27 cellular contexts compared by ENCODE assay signal in genomic region chr12:3540387-3541320, GRCh38. TPM values are rescaled to one million over a fixed set of nuclear protein-coding genes. Genes with fewer than 3 reads are reported as not detected.
"Had no signal": no experiment of that assay in that cellular context is flagged by ENCODE, and none has a peak within 500 bp of the region (broad histone marks: within the 10 kb centered on the region; RNA-seq: fewer than 3 reads in every experiment).

No MANE protein-coding gene starts in this region.

- H3K36me3 ChIP-seq: MG63, SJSA1 had no signal

- H3K36me3 Mint-ChIP-seq: activated naive CD4-positive, alpha-beta T cell treated with anti-CD3 and anti-CD28 coated beads, Interleukin-2, amount 10 ng/mL, durations not matched to agents 7 days and 5 days; activated naive CD8-positive, alpha-beta T cell treated with anti-CD3 and anti-CD28 coated beads for 36 hours; IgD-negative memory B cell; WTC11 had no signal

- H3K4me1 Mint-ChIP-seq: activated CD4-positive, alpha-beta T cell treated with anti-CD3 and anti-CD28 coated beads, Interleukin-2, amount 10 ng/mL, durations not matched to agents 24 days and 14 days; activated naive CD4-positive, alpha-beta T cell treated with anti-CD3 and anti-CD28 coated beads, Interleukin-2, amount 10 ng/mL, durations not matched to agents 7 days and 5 days; activated naive CD8-positive, alpha-beta T cell treated with anti-CD3 and anti-CD28 coated beads for 36 hours; IgD-negative memory B cell; T-helper 17 cell had no signal

- H3K4me3 Mint-ChIP-seq: activated CD4-positive, alpha-beta T cell treated with anti-CD3 and anti-CD28 coated beads, Interleukin-2, amount 10 ng/mL, durations not matched to agents 24 days and 14 days; activated naive CD4-positive, alpha-beta T cell treated with anti-CD3 and anti-CD28 coated beads, Interleukin-2, amount 10 ng/mL, durations not matched to agents 7 days and 5 days; activated naive CD8-positive, alpha-beta T cell treated with anti-CD3 and anti-CD28 coated beads for 36 hours; IgD-negative memory B cell; T-helper 17 cell; WTC11 had no signal

- H3K9me3 ChIP-seq: MG63, SJSA1 had no signal

- H3K4me1 ChIP-seq: SJSA1 had no signal

- H3K27ac Mint-ChIP-seq: activated CD4-positive, alpha-beta T cell treated with anti-CD3 and anti-CD28 coated beads, Interleukin-2, amount 10 ng/mL, durations not matched to agents 24 days and 14 days; activated naive CD4-positive, alpha-beta T cell treated with anti-CD3 and anti-CD28 coated beads, Interleukin-2, amount 10 ng/mL, durations not matched to agents 7 days and 5 days; activated naive CD8-positive, alpha-beta T cell treated with anti-CD3 and anti-CD28 coated beads for 36 hours; activated T-helper 2 cell treated with anti-CD3 and anti-CD28 coated beads, Interferon-gamma antibody, Interleukin-2, Interleukin-4, amounts not matched to agents 10 μg/mL and 5 μg/mL and 100 μg/mL, durations not matched to agents 14 hours and 24 hours and 36 hours; IgD-negative memory B cell; T-helper 17 cell; WTC11 had no signal

- H3K4me3 ChIP-seq: MG63, SJSA1 had no signal

- DNase-seq: activated CD4-positive, alpha-beta T cell treated with anti-CD3 and anti-CD28 coated beads for 1 hour; activated CD4-positive, alpha-beta T cell treated with anti-CD3 and anti-CD28 coated beads, Interleukin-2, amount 10 ng/mL, durations not matched to agents 24 days and 14 days; activated CD4-positive, alpha-beta T cell treated with anti-CD3 and anti-CD28 coated beads, Interleukin-2, amount 50 U/mL, for 48 hours; activated gamma-delta T cell treated with Interleukin-2 at 50 U/mL for 16 hours; activated naive CD4-positive, alpha-beta T cell treated with anti-CD3 and anti-CD28 coated beads, Interleukin-2, amount 10 ng/mL, durations not matched to agents 7 days and 5 days; activated naive CD8-positive, alpha-beta T cell treated with anti-CD3 and anti-CD28 coated beads for 36 hours; activated T-cell treated with anti-CD3 and anti-CD28 coated beads for 4 hours; activated T-cell treated with anti-CD3 and anti-CD28 coated beads, Interleukin-2, amount 50 U/mL, for 48 hours; KG1; MG63; MV-4-11; NCI-H1092 treated with DMSO at 0.1 percent for 48 hours; NCI-H1417 treated with DMSO at 0.1 percent for 48 hours; NCI-H1694; NCI-H2029; NCI-H2107; NCI-H345; NCI-H524; SHP77; T-helper 17 cell; T-helper 9 cell had no signal

- H3K9me3 Mint-ChIP-seq: activated CD4-positive, alpha-beta T cell treated with anti-CD3 and anti-CD28 coated beads, Interleukin-2, amount 10 ng/mL, durations not matched to agents 24 days and 14 days; activated naive CD4-positive, alpha-beta T cell treated with anti-CD3 and anti-CD28 coated beads, Interleukin-2, amount 10 ng/mL, durations not matched to agents 7 days and 5 days; activated naive CD8-positive, alpha-beta T cell treated with anti-CD3 and anti-CD28 coated beads for 36 hours; activated T-helper 2 cell treated with anti-CD3 and anti-CD28 coated beads, Interferon-gamma antibody, Interleukin-2, Interleukin-4, amounts not matched to agents 10 μg/mL and 5 μg/mL and 100 μg/mL, durations not matched to agents 14 hours and 24 hours and 36 hours; IgD-negative memory B cell; WTC11 had no signal

- H3K27me3 ChIP-seq: MG63 had no signal

- H3K27ac ChIP-seq: SJSA1 had no signal

- ATAC-seq: SK-N-SH treated with all-trans-retinoic acid at 6 μM for 48 hours, T-helper 17 cell, WTC11 had no signal

RNA-seq across cellular contexts. Expression of gene PRMT8, which starts 49.7 kb away (rescaled TPM):
- total RNA-seq: activated CD4-positive, alpha-beta T cell treated with anti-CD3 and anti-CD28 coated beads, Interleukin-2, amount 10 ng/mL, durations not matched to agents 24 days and 14 days; activated naive CD8-positive, alpha-beta T cell treated with anti-CD3 and anti-CD28 coated beads for 36 hours; activated T-helper 2 cell treated with anti-CD3 and anti-CD28 coated beads, Interferon-gamma antibody, Interleukin-2, Interleukin-4, amounts not matched to agents 10 μg/mL and 5 μg/mL and 100 μg/mL, durations not matched to agents 14 hours and 24 hours and 36 hours; cardiac septum; SJSA1; T-helper 17 cell had no signal
- polyA plus RNA-seq: IgD-negative memory B cell had no signal
